In the genomic region with DNA sequence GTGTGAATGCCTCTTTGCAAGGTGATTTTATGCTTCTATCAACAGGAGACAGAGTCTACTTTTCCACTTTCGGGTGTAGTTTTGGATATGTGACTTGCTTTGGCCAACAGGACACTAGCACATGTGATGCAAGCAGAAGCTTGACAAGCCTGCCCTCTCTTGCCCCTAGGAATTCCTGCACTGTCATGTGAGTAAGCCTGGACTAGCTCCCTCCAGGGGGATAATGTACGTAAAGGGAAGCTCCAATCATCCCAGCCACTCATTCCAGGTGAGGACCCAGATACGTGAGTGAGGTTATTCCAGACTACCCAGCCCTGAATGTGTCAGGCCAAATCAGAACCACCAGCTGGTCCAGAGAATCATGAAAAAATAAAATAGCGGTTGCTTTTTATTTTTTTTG, we compare ENCODE assay signal across 15 cellular contexts. TPM values are rescaled to one million over a fixed set of nuclear protein-coding genes. Genes with fewer than 3 reads are reported as not detected.
A peak's percentile ranks its signal among the peaks of the same experiment; 100 is the strongest.
DNase-seq lines count a peak whose midpoint lies in the region; ATAC-seq, FAIRE-seq and TF ChIP-seq lines count a peak whose summit lies in the region.
"Had no signal": no experiment of that assay in that cellular context is flagged by ENCODE, and none has a peak within 500 bp of the region (broad histone marks: within the 10 kb centered on the region; RNA-seq: fewer than 3 reads in every experiment).

No MANE protein-coding gene starts in this region.

- BruUV-seq in K562 (replicated peaks; lab: Mats Ljungman, UMichigan): no TSS peak

- peak; percentile 56 for FAIRE-seq in K562 (lab: Jason Lieb, UNC)

- no peak overlapping the region for H2BK20ac ChIP-seq in H9 (ENCODE audit: low read depth, low read length, poor library complexity, severe bottlenecking)

- H3K56ac ChIP-seq in H9 (ENCODE audit: insufficient read length, low read depth, low read length): no peak overlapping the region

- H3K27ac ChIP-seq in H9 (ENCODE audit: insufficient read length, low read depth, low read length) (no peak overlapping the region), K562 (ENCODE audit: extremely low read depth, low read depth, low read length) (no peak overlapping the region), mesenchymal stem cell (ENCODE audit: low read length, poor library complexity, severe bottlenecking) (no peak overlapping the region)
- H3K27ac ChIP-seq: gastroesophageal sphincter had no signal

- H3K79me1 ChIP-seq in H9 (ENCODE audit: insufficient read depth, low read depth, low read length, poor library complexity, severe bottlenecking) (no peaks in the 10 kb centered on the region), mesenchymal stem cell (replicated peaks; ENCODE audit: low read length, poor library complexity, severe bottlenecking) (no peaks in the 10 kb centered on the region)

- H3K27me3 ChIP-seq in H9 (ENCODE audit: insufficient read depth, low read length) (no peaks in the 10 kb centered on the region; the same call in 1 of the 2 replicates), K562 (ENCODE audit: control insufficient read depth in 2 of 2, insufficient read depth in 2 of 2, low read length in 2 of 2) (no peaks in the 10 kb centered on the region), mesenchymal stem cell (ENCODE audit: control insufficient read depth in 1 of 2, insufficient read depth in 1 of 2, low read length in 2 of 2) (no peaks in the 10 kb centered on the region)
- H3K27me3 ChIP-seq: gastroesophageal sphincter, MG63 had no signal

- H3K36me3 ChIP-seq in K562 (ENCODE audit: control insufficient read depth, insufficient read depth, low read length): 0 out of 3 replicates have a peak, but pooled peaks cover 5% of the 10 kb centered on the region
- H3K36me3 ChIP-seq in mesenchymal stem cell (ENCODE audit: control insufficient read depth in 1 of 2, insufficient read depth in 2 of 2, low read depth in 1 of 2, low read length in 2 of 2): peaks cover 0 to 9% of the 10 kb centered on the region in 2 experiments
- H3K36me3 ChIP-seq: MG63 had no signal

- H4K5ac ChIP-seq in H9 (ENCODE audit: insufficient read length, low read depth, low read length): no peak overlapping the region

- peak in 1 of 2 experiments; percentile 37; a peak in 2 of 4 replicates for TF ChIP-seq RAD21 in K562 (CRISPR knock-in tag; conservative IDR thresholded peaks at IDR 0.05 in 1 of 2, IDR thresholded peaks at IDR 0.05 in 1 of 2)

- no peak for TF ChIP-seq EP300 in K562 (IDR thresholded peaks at IDR 0.05; ENCODE audit: low read length)

- H2BK12ac ChIP-seq in H9 (ENCODE audit: insufficient read length, low read depth, low read length) (no peak overlapping the region), mesenchymal stem cell (ENCODE audit: low read length in 2 of 2) (peak overlapping the region in 1 of 2 experiments; percentile 15)

- no peak overlapping the region for H2AK5ac ChIP-seq in H9 (ENCODE audit: insufficient read length, low read length)
- H2AK5ac ChIP-seq in mesenchymal stem cell (ENCODE audit: low read length, severe bottlenecking): no peak overlapping the region

- H4K8ac ChIP-seq in H9 (replicated peaks; ENCODE audit: insufficient read length, low read depth, low read length): no peak overlapping the region
- peak overlapping the region; percentile 20 for H4K8ac ChIP-seq in mesenchymal stem cell (ENCODE audit: low read length)

- H3K23ac ChIP-seq in H9 (ENCODE audit: insufficient read length, low read depth, low read length) (no peak overlapping the region), mesenchymal stem cell (ENCODE audit: low read length in 2 of 2) (no peak overlapping the region)

- no peak overlapping the region for H3K4me3 Mint-ChIP-seq in H9
- H3K4me3 Mint-ChIP-seq: B cell; naive thymus-derived CD8-positive, alpha-beta T cell had no signal

- no peak overlapping the region for H3T11ph ChIP-seq in H9 (ENCODE audit: low read length)

- intact Hi-C loops in K562 (cut with micrococcal nuclease) (no loop called here), lower leg skin (cut with DNase I; ENCODE audit: low total_unique reads) (no loop called here)

- H3K9me3 Mint-ChIP-seq in H9: peaks cover 6% of the 10 kb centered on the region in 2 experiments; a peak in 3 of 5 replicates

- H3K4me3 ChIP-seq in K562 (no peak overlapping the region), mesenchymal stem cell (ENCODE audit: insufficient read depth in 1 of 2, low read depth in 1 of 2, low read length in 2 of 2) (no peak overlapping the region), lower leg skin (ENCODE audit: low read depth, poor library complexity, severe bottlenecking) (no peak overlapping the region)
- H3K4me3 ChIP-seq: gastroesophageal sphincter, MG63 had no signal

- no peaks in the 10 kb centered on the region for H3K27me3 Mint-ChIP-seq in H9 (ENCODE audit: low read depth)
- H3K27me3 Mint-ChIP-seq: B cell; naive thymus-derived CD8-positive, alpha-beta T cell had no signal

- H2BK15ac ChIP-seq in H9 (ENCODE audit: low read depth, low read length) (no peak overlapping the region), mesenchymal stem cell (ENCODE audit: low read depth, poor library complexity, severe bottlenecking) (no peak overlapping the region)

- peak; percentile 80 for ATAC-seq in K562
- no peak for ATAC-seq in GM18502 (IDR thresholded peaks at IDR 0.05; ENCODE audit: poor library complexity, unreplicated experiment)
- ATAC-seq: gastroesophageal sphincter; naive thymus-derived CD8-positive, alpha-beta T cell had no signal

- H3K79me2 ChIP-seq in H9 (ENCODE audit: insufficient read depth, low read length): no peaks in the 10 kb centered on the region; the same call in 1 of the 2 replicates
- no peaks in the 10 kb centered on the region for H3K79me2 ChIP-seq in K562 (ENCODE audit: control insufficient read depth, insufficient read depth, low read length)

- H3K23me2 ChIP-seq in H9 (ENCODE audit: insufficient read length, low read depth, low read length, poor library complexity, severe bottlenecking): no peaks in the 10 kb centered on the region

- H3K4me2 ChIP-seq in H9 (ENCODE audit: insufficient read depth, insufficient read length, low read length) (no peak overlapping the region), K562 (ENCODE audit: insufficient read depth, low read length) (no peak overlapping the region), mesenchymal stem cell (ENCODE audit: low read length, poor library complexity, severe bottlenecking) (no peak overlapping the region)

- peak overlapping the region in 2 of 3 experiments; percentile 83 to 90; a peak in 4 of 7 replicates for H3K27ac Mint-ChIP-seq in H9
- H3K27ac Mint-ChIP-seq: B cell had no signal

- H3K36me3 Mint-ChIP-seq in H9 (ENCODE audit: insufficient read depth in 1 of 3, low read depth in 3 of 3): peaks cover 31 to 87% (median 80%) of the 10 kb centered on the region in 3 experiments

- H3K9me3 ChIP-seq in H9 (ENCODE audit: control insufficient read depth, low read depth, low read length): no peaks in the 10 kb centered on the region
- 0 out of 2 replicates have a peak, but pooled peaks cover 2% of the 10 kb centered on the region for H3K9me3 ChIP-seq in K562 (replicated peaks; ENCODE audit: control insufficient read depth, insufficient read depth, low read depth, low read length)
- no peaks in the 10 kb centered on the region for H3K9me3 ChIP-seq in mesenchymal stem cell (ENCODE audit: control insufficient read depth, low read length)
- H3K9me3 ChIP-seq: gastroesophageal sphincter, MG63 had no signal

- no peak for DNase-seq in H9
- DNase-seq in K562 (ENCODE audit: extremely low read depth in 1 of 4, low spot score in 3 of 4): peak in 1 of 4 experiments; percentile 22
- peak; percentile 27 for DNase-seq in mesenchymal stem cell
- no peak for DNase-seq in NCI-H2196 treated with DMSO at 0.1 percent for 48 hours (lab: John Stamatoyannopoulos, UW; ENCODE audit: unreplicated experiment)
- DNase-seq in lower leg skin (ENCODE audit: low spot score in 2 of 2): no peak
- DNase-seq: aorta; DND-41; kidney glomerular epithelial cell; MG63; naive thymus-derived CD8-positive, alpha-beta T cell; NK-92 treated with Interleukin-12 subunit alpha and Interleukin-12 subunit beta, amount 100 ng/mL, for 24 hours; SW 1271 had no signal

- TF ChIP-seq POLR2A in K562 (conservative IDR thresholded peaks at IDR 0.05) (no peak), lower leg skin (IDR thresholded peaks at IDR 0.05) (no peak)

- H3K4me1 ChIP-seq in H9 (ENCODE audit: insufficient read depth, low read length): 0 out of 2 replicates have a peak, but pooled peaks cover 2% of the 10 kb centered on the region
- H3K4me1 ChIP-seq in K562 (replicated peaks in 1 of 2; ENCODE audit: control insufficient read depth in 2 of 2, insufficient read depth in 2 of 2, low read length in 2 of 2): peaks cover 0 to 3% of the 10 kb centered on the region in 2 experiments; a peak in 2 of 5 replicates
- peaks cover 4% of the 10 kb centered on the region for H3K4me1 ChIP-seq in mesenchymal stem cell (ENCODE audit: control insufficient read depth, insufficient read depth, low read depth, low read length)
- H3K4me1 ChIP-seq: gastroesophageal sphincter had no signal

- no peak overlapping the region for H3K9ac ChIP-seq in H9 (ENCODE audit: extremely low read depth, insufficient read length, low read length)
- no peak overlapping the region for H3K9ac ChIP-seq in K562 (ENCODE audit: insufficient read depth in 1 of 2, low read depth in 2 of 2, low read length in 2 of 2)
- H3K9ac ChIP-seq in mesenchymal stem cell (ENCODE audit: low read length): no peak overlapping the region

- H2AFZ ChIP-seq in H9 (ENCODE audit: low read length): no peak overlapping the region
- H2AFZ ChIP-seq in K562 (ENCODE audit: low read depth, low read length): 0 out of 2 replicates have a peak overlapping the region, but pooled peaks have one; percentile 17
- H2AFZ ChIP-seq in mesenchymal stem cell (ENCODE audit: low read depth, low read length): no peak overlapping the region

- no peaks in the 10 kb centered on the region for H4K20me1 ChIP-seq in H9 (ENCODE audit: control insufficient read depth, insufficient read depth, insufficient read length)
- H4K20me1 ChIP-seq in K562 (replicated peaks; ENCODE audit: control insufficient read depth, insufficient read depth, low read length): no peaks in the 10 kb centered on the region

- TF ChIP-seq CTCF in H9 (conservative IDR thresholded peaks at IDR 0.05) (no peak), K562 (IDR thresholded peaks at IDR 0.05 in 2 of 3, conservative IDR thresholded peaks at IDR 0.05 in 1 of 3; ENCODE audit: insufficient read depth in 2 of 3, low read depth in 1 of 3, low read length in 3 of 3) (peak in 2 of 3 experiments; percentile 29 to 42; a peak in 4 of 6 replicates), lower leg skin (IDR thresholded peaks at IDR 0.05) (no peak)

- no peak overlapping the region for H3K18ac ChIP-seq in H9 (ENCODE audit: insufficient read length, low read depth, low read length)
- no peak overlapping the region for H3K18ac ChIP-seq in mesenchymal stem cell (ENCODE audit: low read depth in 1 of 2, low read length in 2 of 2)

- WGBS in H9 (ENCODE audit: extremely low coverage, insufficient read length, low lambda C conversion rate): no CpG with 5 or more reads among the region's 4 CpGs
- WGBS in K562 (ENCODE audit: insufficient coverage, low coverage, missing lambda C conversion rate): 43% methylated on average over 4 of the region's 4 CpGs
- 65% methylated on average over 4 of the region's 4 CpGs for WGBS in mesenchymal stem cell
- WGBS in lower leg skin, 2 donors: 50 to 55% methylated on average over 4 of the region's 4 CpGs

- H4K91ac ChIP-seq in H9 (ENCODE audit: insufficient read length, low read depth, low read length) (no peak overlapping the region), mesenchymal stem cell (ENCODE audit: low read length) (peak overlapping the region; percentile 29)

- H3K14ac ChIP-seq in H9 (ENCODE audit: insufficient read depth, low read length) (no peak overlapping the region), mesenchymal stem cell (ENCODE audit: low read length in 2 of 2) (no peak overlapping the region)

- POLR2A ChIA-PET in K562 (lab: Yijun Ruan, JAX): interaction anchor here (0.6 to 0.7 kb wide), 2 partner anchors 158 to 238 kb away, joined by 3 read pairs; no protein-coding TSS in a partner anchor

- no peaks in the 10 kb centered on the region for H3K9me1 ChIP-seq in K562 (ENCODE audit: control insufficient read depth, insufficient read depth, low read length)

- no peak overlapping the region for H2BK5ac ChIP-seq in H9 (ENCODE audit: insufficient read length, low read length)
- no peak overlapping the region for H2BK5ac ChIP-seq in mesenchymal stem cell (ENCODE audit: low read depth, low read length, poor library complexity, severe bottlenecking)

- CTCF ChIA-PET in K562 (lab: Yijun Ruan, JAX; ENCODE audit: low intra/inter-chr PET ratio): no interaction called here

- H2BK120ac ChIP-seq in H9 (ENCODE audit: low read depth, low read length, poor library complexity, severe bottlenecking) (no peak overlapping the region), mesenchymal stem cell (ENCODE audit: low read depth, low read length) (no peak overlapping the region)

- H3K4me1 Mint-ChIP-seq in H9: peaks cover 12 to 15% of the 10 kb centered on the region in 2 experiments
- H3K4me1 Mint-ChIP-seq: B cell; naive thymus-derived CD8-positive, alpha-beta T cell had no signal

- in situ Hi-C loops in K562 (cut with MboI): no loop called here

- H3K4ac ChIP-seq in H9 (ENCODE audit: low read depth, low read length) (no peak overlapping the region), mesenchymal stem cell (ENCODE audit: low read depth in 1 of 2, low read length in 2 of 2) (no peak overlapping the region)

RNA-seq across cellular contexts. Expression of a gene that starts 33.3 kb away (rescaled TPM):
- total RNA-seq in H9 (2021) (70.2 and 72.1 TPM in 2 replicates), K562 (2014; rRNA removed) (3.6 and 4.2 TPM in 2 replicates), K562 (2014; rRNA removed; fragmentation: Illumina TruSeq; extraction: Trizol) (3.6 and 4.0 TPM in 2 replicates), K562 (2015; rRNA removed; fragmentation: Illumina TruSeq; extraction: Trizol) (4.7 TPM in 2 replicates), K562 (2021) (7.4 and 8.4 TPM in 2 replicates), lower leg skin (1 to 10 TPM; 1.1 to 1.8 (median 1.4) TPM)
- 5.7 and 9.5 TPM in 2 replicates for total RNA-seq in K562 (2011; cell fraction: chromatin; rRNA removed; ENCODE audit: low replicate concordance)
- 7.0 and 7.8 TPM in 2 replicates for total RNA-seq in K562 (2011; cell fraction: nucleolus; rRNA removed)
- 5.8 and 6.0 TPM in 2 replicates for total RNA-seq in K562 (2011; cell fraction: nucleoplasm; rRNA removed)
- polyA plus RNA-seq in K562 (2011; rRNA removed) (1.9 and 2.4 TPM in 2 replicates), K562 (2014; fragmentation: Illumina TruSeq; extraction: Trizol) (3.3 and 3.8 TPM in 2 replicates), K562 (2014; fragmentation: Nextera tagmentation; extraction: Ambion mirVana) (1 to 10 TPM in 1 of 2 experiments, under 1 TPM in 1; 0.64 to 1.6 TPM), K562 (2014; rRNA removed) (2.5 and 3.5 TPM in 2 replicates)
- 2.0 and 3.0 TPM in 2 replicates for polyA plus RNA-seq in K562 (2011; cell fraction: cytosol; rRNA removed)
- 2.9 and 4.6 TPM in 2 replicates for polyA plus RNA-seq in K562 (2011; cell fraction: nucleus; rRNA removed)
- 1.6 and 3.1 TPM in 2 replicates for polyA plus RNA-seq in K562 (2012)
- polyA minus RNA-seq in K562 (2011; rRNA and poly(A)+ RNA removed): 4.6 and 7.4 TPM in 2 replicates
- polyA minus RNA-seq in K562 (2011; cell fraction: cytosol; rRNA and poly(A)+ RNA removed): 5.6 and 6.8 TPM in 2 replicates
- polyA minus RNA-seq in K562 (2011; cell fraction: nucleus; rRNA and poly(A)+ RNA removed): 3.2 and 3.4 TPM in 2 replicates
- 1.3 TPM for polyA plus RNA-seq in mesenchymal stem cell (2013, experiment 1 of 2)
- polyA plus RNA-seq in mesenchymal stem cell (2013, experiment 2 of 2): 1.4 TPM

RNA-seq across cellular contexts. Expression of a gene that starts 54.0 kb away (rescaled TPM):
- total RNA-seq in H9 (2021): 12.4 and 14.8 TPM in 2 replicates
- total RNA-seq in K562 (2011; cell fraction: chromatin; rRNA removed; ENCODE audit: low replicate concordance): 18.8 and 26.8 TPM in 2 replicates
- 14.2 and 19.5 TPM in 2 replicates for total RNA-seq in K562 (2011; cell fraction: nucleolus; rRNA removed)
- 17.2 and 26.3 TPM in 2 replicates for total RNA-seq in K562 (2011; cell fraction: nucleoplasm; rRNA removed)
- 21.0 and 25.3 TPM in 2 replicates for total RNA-seq in K562 (2014; rRNA removed)
- 28.6 and 32.5 TPM in 2 replicates for total RNA-seq in K562 (2014; rRNA removed; fragmentation: Illumina TruSeq; extraction: Trizol)
- 24.7 and 25.2 TPM in 2 replicates for total RNA-seq in K562 (2015; rRNA removed; fragmentation: Illumina TruSeq; extraction: Trizol)
- 14.5 and 17.8 TPM in 2 replicates for total RNA-seq in K562 (2021)
- polyA plus RNA-seq in K562 (2011; rRNA removed): 13.1 and 20.7 TPM in 2 replicates
- polyA plus RNA-seq in K562 (2011; cell fraction: cytosol; rRNA removed): 7.8 and 8.2 TPM in 2 replicates
- 6.8 and 10.2 TPM in 2 replicates for polyA plus RNA-seq in K562 (2011; cell fraction: nucleus; rRNA removed)
- polyA plus RNA-seq in K562 (2012): 18.3 and 23.6 TPM in 2 replicates
- polyA plus RNA-seq in K562 (2014; fragmentation: Illumina TruSeq; extraction: Trizol): 29.7 and 30.3 TPM in 2 replicates
- polyA plus RNA-seq in K562 (2014; fragmentation: Nextera tagmentation; extraction: Ambion mirVana): 10 to 100 TPM; 21.4 to 21.7 TPM
- polyA plus RNA-seq in K562 (2014; rRNA removed): 34.9 and 35.4 TPM in 2 replicates
- 12.5 and 13.1 TPM in 2 replicates for polyA minus RNA-seq in K562 (2011; rRNA and poly(A)+ RNA removed)
- 4.6 and 6.7 TPM in 2 replicates for polyA minus RNA-seq in K562 (2011; cell fraction: cytosol; rRNA and poly(A)+ RNA removed)
- 7.3 and 9.9 TPM in 2 replicates for polyA minus RNA-seq in K562 (2011; cell fraction: nucleus; rRNA and poly(A)+ RNA removed)
- 25.7 TPM for polyA plus RNA-seq in mesenchymal stem cell (2013, experiment 1 of 2)
- polyA plus RNA-seq in mesenchymal stem cell (2013, experiment 2 of 2): 26.0 TPM
- total RNA-seq in lower leg skin: 10 to 100 TPM in 2 of 4 donors, 1 to 10 TPM in 2; 4.2 to 13.1 (median 10.9) TPM

Comparison
In these comparisons a context has a peak if more than half of its experiments do, and no peak if none do; other contexts are left out.
1. CTCF ChIP-seq: peak in K562 (2 of 3); none in H9 (single experiment) and lower leg skin (0 of 3).